22 cellular contexts compared by ENCODE assay signal in the genomic region with DNA sequence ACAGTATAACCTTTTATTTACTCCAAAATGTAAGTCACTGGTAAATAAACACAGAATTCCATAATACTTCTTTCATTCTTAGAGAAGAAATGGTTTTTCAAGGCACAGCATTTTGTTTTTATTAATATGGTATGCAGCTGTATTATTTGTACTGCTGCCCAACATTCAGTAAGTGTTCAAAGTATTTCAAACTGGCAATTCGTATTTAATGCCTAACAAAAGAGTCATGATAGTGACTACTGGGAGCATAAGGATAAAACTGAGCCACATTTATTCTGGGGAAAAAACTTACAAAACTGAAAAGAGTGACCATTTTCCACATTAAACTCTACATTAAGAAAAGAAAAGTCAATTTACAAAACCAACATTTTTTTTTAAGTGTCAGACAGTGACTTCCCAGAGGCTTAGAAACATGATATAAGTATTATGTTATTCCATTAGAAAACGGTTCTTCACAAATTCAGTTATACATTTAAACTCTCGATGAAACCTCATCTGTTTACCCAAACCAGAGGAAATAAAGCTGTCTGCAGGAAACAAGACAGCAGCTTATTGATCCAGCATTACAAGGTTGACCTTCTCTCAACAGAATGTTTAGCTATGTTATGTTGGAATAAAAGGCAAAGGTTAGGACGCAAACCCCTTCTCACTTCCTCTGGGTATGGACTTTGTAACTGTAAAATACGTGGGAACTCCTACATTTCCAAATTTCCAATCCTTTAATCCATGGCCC. TPM values are rescaled to one million over a fixed set of nuclear protein-coding genes. Genes with fewer than 3 reads are reported as not detected.
A peak's percentile ranks its signal among the peaks of the same experiment; 100 is the strongest.
DNase-seq lines count a peak whose midpoint lies in the region; ATAC-seq and TF ChIP-seq lines count a peak whose summit lies in the region.
"Had no signal": no experiment of that assay in that cellular context is flagged by ENCODE, and none has a peak within 500 bp of the region (broad histone marks: within the 10 kb centered on the region; RNA-seq: fewer than 3 reads in every experiment).

No MANE protein-coding gene starts in this region.

- peaks cover 30% of the 10 kb centered on the region for H3K4me1 Mint-ChIP-seq in progenitor cell of endocrine pancreas (ENCODE audit: low read depth)

- no peaks in the 10 kb centered on the region for H3K36me3 Mint-ChIP-seq in progenitor cell of endocrine pancreas (ENCODE audit: insufficient read depth)
- H3K36me3 Mint-ChIP-seq: activated CD4-positive, alpha-beta memory T cell treated with anti-CD3 and anti-CD28 coated beads for 36 hours; activated naive CD8-positive, alpha-beta T cell had no signal

- TF ChIP-seq CTCF in fibroblast of pulmonary artery (IDR thresholded peaks at IDR 0.05; ENCODE audit: low read length, missing control alignments): no peak
- no peak for TF ChIP-seq CTCF in progenitor cell of endocrine pancreas (IDR thresholded peaks at IDR 0.05; ENCODE audit: unreplicated experiment)

- DNase-seq in EL: peak; percentile 38
- DNase-seq in adipocyte (ENCODE audit: low read depth): peak; percentile 74
- peak; percentile 31 for DNase-seq in fibroblast of pulmonary artery (ENCODE audit: low read depth)
- no peak for DNase-seq in progenitor cell of endocrine pancreas (ENCODE audit: low spot score, unreplicated experiment)
- DNase-seq in NOMO-1 treated with DMSO at 0.1 percent for 48 hours (lab: John Stamatoyannopoulos, UW; ENCODE audit: unreplicated experiment): no peak
- no peak for DNase-seq in glomerular visceral epithelial cell (ENCODE audit: extremely low spot score)
- DNase-seq: activated CD4-positive, alpha-beta memory T cell treated with anti-CD3 and anti-CD28 coated beads for 36 hours; activated T-cell treated with anti-CD3 and anti-CD28 coated beads, Interleukin-2, amount 50 U/mL, for 72 hours; DMS 273 treated with DMSO at 0.1 percent for 48 hours; effector memory CD4-positive, alpha-beta T cell; foreskin melanocyte; left ventricle myocardium superior; NCI-H1105; NCI-H774; posterior cingulate gyrus; spleen had no signal

- peak overlapping the region; percentile 31 for H3K27ac Mint-ChIP-seq in progenitor cell of endocrine pancreas
- H3K27ac Mint-ChIP-seq: activated CD4-positive, alpha-beta memory T cell treated with anti-CD3 and anti-CD28 coated beads for 36 hours; activated naive CD8-positive, alpha-beta T cell; activated T-cell treated with anti-CD3 and anti-CD28 coated beads, Interleukin-2, amount 50 U/mL, for 72 hours had no signal

- no peaks in the 10 kb centered on the region for H3K27me3 Mint-ChIP-seq in progenitor cell of endocrine pancreas
- H3K27me3 Mint-ChIP-seq: activated naive CD8-positive, alpha-beta T cell had no signal

- ATAC-seq in HG03196 (IDR thresholded peaks at IDR 0.05; ENCODE audit: unreplicated experiment): no peak
- ATAC-seq in GM21576 (IDR thresholded peaks at IDR 0.05; ENCODE audit: unreplicated experiment): no peak
- ATAC-seq: activated T-cell treated with anti-CD3 and anti-CD28 coated beads, Interleukin-2, amount 50 U/mL, for 72 hours; left ventricle myocardium superior had no signal

- H3K9me3 Mint-ChIP-seq in progenitor cell of endocrine pancreas (ENCODE audit: low read depth): peaks cover 5% of the 10 kb centered on the region
- H3K9me3 Mint-ChIP-seq: activated CD4-positive, alpha-beta memory T cell treated with anti-CD3 and anti-CD28 coated beads for 36 hours; activated T-cell treated with anti-CD3 and anti-CD28 coated beads, Interleukin-2, amount 50 U/mL, for 72 hours had no signal

- no peak overlapping the region for H3K4me3 Mint-ChIP-seq in progenitor cell of endocrine pancreas (ENCODE audit: low read depth)
- H3K4me3 Mint-ChIP-seq: activated CD4-positive, alpha-beta memory T cell treated with anti-CD3 and anti-CD28 coated beads for 36 hours; activated naive CD8-positive, alpha-beta T cell; activated T-cell treated with anti-CD3 and anti-CD28 coated beads, Interleukin-2, amount 50 U/mL, for 72 hours had no signal

- no peaks in the 10 kb centered on the region for H3K9me3 ChIP-seq in adipocyte (ENCODE audit: control insufficient read depth, low read length)
- H3K9me3 ChIP-seq: spleen, thoracic aorta had no signal

- no peaks in the 10 kb centered on the region for H3K36me3 ChIP-seq in adipocyte (ENCODE audit: control insufficient read depth, insufficient read depth, low read length, severe bottlenecking)
- H3K36me3 ChIP-seq: cardiac muscle cell, spleen, thoracic aorta had no signal

- H3K4me3 ChIP-seq in adipocyte (ENCODE audit: low read length) (peak overlapping the region; percentile 13), fibroblast of pulmonary artery (replicated peaks; ENCODE audit: low read depth, low read length) (no peak overlapping the region)
- H3K4me3 ChIP-seq: cardiac muscle cell, spleen, thoracic aorta had no signal

- peak overlapping the region; percentile 6 for H3K9ac ChIP-seq in adipocyte (ENCODE audit: low read length)
- H3K9ac ChIP-seq: KMS-11 had no signal

- peaks cover 46% of the 10 kb centered on the region for H3K4me1 ChIP-seq in adipocyte (ENCODE audit: control insufficient read depth, insufficient read depth, low read length)

- no peaks in the 10 kb centered on the region for H3K27me3 ChIP-seq in adipocyte (replicated peaks; ENCODE audit: control insufficient read depth, insufficient read depth, low read length)
- H3K27me3 ChIP-seq: cardiac muscle cell, spleen had no signal

RNA-seq across cellular contexts. Expression of a gene that starts 24.3 kb away (rescaled TPM):
- 61.6 and 62.7 TPM in 2 replicates for total RNA-seq in progenitor cell of endocrine pancreas

Comparison
In these comparisons a context has a peak if more than half of its experiments do, and no peak if none do; other contexts are left out.
1. DNase-seq: peak in EL (single experiment), adipocyte (single experiment) and fibroblast of pulmonary artery (single experiment); none in progenitor cell of endocrine pancreas (single experiment), NOMO-1 treated with DMSO at 0.1 percent for 48 hours (single experiment) and glomerular visceral epithelial cell (single experiment).